In the genomic region with DNA sequence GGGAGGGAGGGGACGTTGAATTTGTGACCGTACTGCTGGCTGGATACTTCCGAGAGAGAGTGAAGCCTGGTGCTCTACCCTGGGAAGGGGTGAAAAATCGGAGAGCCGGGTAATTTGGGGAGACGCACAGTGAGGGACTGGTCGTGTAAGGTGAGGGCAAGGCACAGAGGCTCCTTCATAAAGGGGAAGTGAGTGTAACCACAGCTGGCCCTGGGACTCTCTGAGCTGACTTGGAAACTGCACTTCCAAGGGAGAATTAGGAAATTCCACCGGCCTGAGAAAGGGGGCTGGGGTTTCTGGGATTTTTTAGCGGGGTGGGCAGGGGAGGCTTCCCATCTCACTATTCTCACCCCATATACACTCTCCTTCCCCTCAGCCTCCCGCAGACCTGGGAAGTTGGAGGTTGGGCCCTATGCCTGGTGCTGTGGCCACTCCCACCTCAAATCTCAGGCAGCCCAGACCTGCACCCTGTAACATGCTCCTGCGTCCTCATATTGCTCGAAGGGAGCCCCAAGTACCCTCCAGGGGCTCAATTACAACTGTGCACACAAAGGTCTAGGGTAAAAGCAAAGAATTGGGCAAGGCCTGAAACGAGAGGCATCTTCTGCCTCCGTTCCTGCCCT, we compare ENCODE assay signal across 8 cellular contexts.
DNase-seq lines count a peak whose midpoint lies in the region; ATAC-seq and TF ChIP-seq lines count a peak whose summit lies in the region.

No MANE protein-coding gene starts in this region.

- TF ChIP-seq CTCF in breast epithelium (IDR thresholded peaks at IDR 0.05) (no peak), left lung (IDR thresholded peaks at IDR 0.05) (no peak), thyroid gland (IDR thresholded peaks at IDR 0.05) (no peak)

- peaks cover 68% of the 10 kb centered on the region for H3K27me3 Mint-ChIP-seq in T-helper 1 cell treated with Interleukin-12 subunit alpha and Interleukin-12 subunit beta and Interleukin-4 antibody, amounts not matched to agents 30 μg/mL and 1 μg/mL, for 36 hours (ENCODE audit: low read depth)

- DNase-seq in T-helper 1 cell (no peak), breast epithelium (ENCODE audit: low spot score in 2 of 2) (no peak), left lung (no peak), thyroid gland (no peak), DMS153 treated with DMSO at 0.1 percent for 48 hours (lab: John Stamatoyannopoulos, UW; ENCODE audit: unreplicated experiment) (no peak), DMS79 treated with DMSO at 0.1 percent for 48 hours (lab: John Stamatoyannopoulos, UW) (no peak)

- H3K27ac ChIP-seq in breast epithelium (peak overlapping the region; percentile 74 to 84), left lung (peak overlapping the region in 1 of 2 donors; percentile 41), thyroid gland (peak overlapping the region; percentile 32 to 77 (median 66))

- H3K36me3 ChIP-seq in breast epithelium (no peaks in the 10 kb centered on the region), left lung (no peaks in the 10 kb centered on the region), thyroid gland (no peaks in the 10 kb centered on the region)

- 55 to 64% methylated on average over 14 of the region's 14 CpGs for WGBS in thyroid gland, 2 donors

- no peaks in the 10 kb centered on the region for H3K36me3 Mint-ChIP-seq in T-helper 1 cell treated with Interleukin-12 subunit alpha and Interleukin-12 subunit beta and Interleukin-4 antibody, amounts not matched to agents 30 μg/mL and 1 μg/mL, for 36 hours (ENCODE audit: low read depth)

- no peaks in the 10 kb centered on the region for H3K9me3 Mint-ChIP-seq in T-helper 1 cell treated with Interleukin-12 subunit alpha and Interleukin-12 subunit beta and Interleukin-4 antibody, amounts not matched to agents 30 μg/mL and 1 μg/mL, for 36 hours

- H3K4me1 ChIP-seq in breast epithelium = peaks cover 2 to 7% of the 10 kb centered on the region in 2 donors
- peaks cover 15 to 29% of the 10 kb centered on the region in 2 donors for H3K4me1 ChIP-seq in left lung
- H3K4me1 ChIP-seq in thyroid gland = peaks cover 9 to 60% of the 10 kb centered on the region in 2 donors

- intact Hi-C loops in breast epithelium (cut with DNase I; ENCODE audit: low total_unique reads) = no loop called here
- intact Hi-C loops in left lung (cut with DNase I) = no loop called here
- intact Hi-C loops in thyroid gland (cut with DNase I) = no loop called here

- no peak overlapping the region for H3K27ac Mint-ChIP-seq in T-helper 1 cell treated with Interleukin-12 subunit alpha and Interleukin-12 subunit beta and Interleukin-4 antibody, amounts not matched to agents 30 μg/mL and 1 μg/mL, for 36 hours

- ATAC-seq in left lung = peak; percentile 44
- no peak for ATAC-seq in GM21515 (IDR thresholded peaks at IDR 0.05; ENCODE audit: unreplicated experiment)

- H3K27me3 ChIP-seq in breast epithelium (no peaks in the 10 kb centered on the region), left lung (peaks cover 0 to 26% of the 10 kb centered on the region in 2 donors), thyroid gland (no peaks in the 10 kb centered on the region)

- H3K9me3 ChIP-seq in breast epithelium = no peaks in the 10 kb centered on the region
- H3K9me3 ChIP-seq in left lung = no peaks in the 10 kb centered on the region
- H3K9me3 ChIP-seq in thyroid gland = no peaks in the 10 kb centered on the region

- peak overlapping the region; percentile 69 to 84 (median 70) for H3K4me3 ChIP-seq in breast epithelium
- H3K4me3 ChIP-seq in left lung = peak overlapping the region; percentile 55 to 60
- peak overlapping the region; percentile 28 to 63 (median 60) for H3K4me3 ChIP-seq in thyroid gland (replicated peaks in 1 of 3)

- H3K4me1 Mint-ChIP-seq in T-helper 1 cell treated with Interleukin-12 subunit alpha and Interleukin-12 subunit beta and Interleukin-4 antibody, amounts not matched to agents 30 μg/mL and 1 μg/mL, for 36 hours (ENCODE audit: low read depth) = peaks cover 6% of the 10 kb centered on the region

- TF ChIP-seq POLR2A in breast epithelium (IDR thresholded peaks at IDR 0.05) (no peak), thyroid gland (IDR thresholded peaks at IDR 0.05) (no peak)

- H3K4me3 Mint-ChIP-seq in T-helper 1 cell treated with Interleukin-12 subunit alpha and Interleukin-12 subunit beta and Interleukin-4 antibody, amounts not matched to agents 30 μg/mL and 1 μg/mL, for 36 hours = peak overlapping the region; percentile 58
